ENCODE assay signal across 12 cellular contexts in genomic region chr17:76174072-76174471, GRCh38. TPM values are rescaled to one million over a fixed set of nuclear protein-coding genes. Genes with fewer than 3 reads are reported as not detected.
DNase-seq lines count a peak whose midpoint lies in the region; ATAC-seq lines count a peak whose summit lies in the region.
"Had no signal": no experiment of that assay in that cellular context is flagged by ENCODE, and none has a peak within 500 bp of the region (broad histone marks: within the 10 kb centered on the region; RNA-seq: fewer than 3 reads in every experiment).

No MANE protein-coding gene starts in this region.

- no peak overlapping the region for H2AFZ ChIP-seq in GM23248

- in situ Hi-C loops in GM23248 (cut with MboI): no loop called here

- H3K9me3 ChIP-seq in GM23248 (ENCODE audit: low read depth): no peaks in the 10 kb centered on the region

- H3K27ac ChIP-seq in GM23248: no peak overlapping the region
- H3K27ac ChIP-seq: KMS-11 had no signal

- peak overlapping the region; percentile 24 for H3K27ac Mint-ChIP-seq in activated naive CD4-positive, alpha-beta T cell treated with anti-CD3 and anti-CD28 coated beads, Interleukin-2, amount 50 U/mL, for 24 hours

- WGBS in GM23248 (ENCODE audit: low coverage in 1 of 2, low lambda C conversion rate in 2 of 2, missing lambda C conversion rate in 2 of 2), 2 experiments: 83 to 86% methylated on average over 8 of the region's 8 CpGs

- no peaks in the 10 kb centered on the region for H3K9me2 ChIP-seq in GM23248 (ENCODE audit: insufficient read depth)

- no peak overlapping the region for H3K9ac ChIP-seq in GM23248
- H3K9ac ChIP-seq: KMS-11 had no signal

- no peak for DNase-seq in activated naive CD4-positive, alpha-beta T cell (lab: John Stamatoyannopoulos, UW)
- DNase-seq in HuH-7.5 (ENCODE audit: low spot score): peak; percentile 65
- peak; percentile 30 for DNase-seq in islet precursor cell
- no peak for DNase-seq in NCI-H1417 treated with DMSO at 0.1 percent for 48 hours (lab: John Stamatoyannopoulos, UW)
- no peak for DNase-seq in GM23248
- DNase-seq: ACHN, H7, NCI-H2227 treated with DMSO at 0.1 percent for 48 hours, NCI-H82 had no signal

- no peaks in the 10 kb centered on the region for H3K27me3 ChIP-seq in GM23248 (replicated peaks; ENCODE audit: insufficient read depth)

- H3K36me3 ChIP-seq in GM23248 (ENCODE audit: low read depth): no peaks in the 10 kb centered on the region

- H3K79me2 ChIP-seq in GM23248 (ENCODE audit: insufficient read depth): no peaks in the 10 kb centered on the region

- H3K4me3 Mint-ChIP-seq in activated naive CD4-positive, alpha-beta T cell treated with anti-CD3 and anti-CD28 coated beads, Interleukin-2, amount 50 U/mL, for 24 hours: no peak overlapping the region

- peaks cover 3% of the 10 kb centered on the region for H3K36me3 Mint-ChIP-seq in activated naive CD4-positive, alpha-beta T cell treated with anti-CD3 and anti-CD28 coated beads, Interleukin-2, amount 50 U/mL, for 24 hours

- no peaks in the 10 kb centered on the region for H3K4me1 ChIP-seq in GM23248 (ENCODE audit: insufficient read depth)

- H4K20me1 ChIP-seq in GM23248 (ENCODE audit: insufficient read depth): no peaks in the 10 kb centered on the region

- no peaks in the 10 kb centered on the region for H3K9me3 Mint-ChIP-seq in activated naive CD4-positive, alpha-beta T cell treated with anti-CD3 and anti-CD28 coated beads, Interleukin-2, amount 50 U/mL, for 24 hours

- H3K27me3 Mint-ChIP-seq in activated naive CD4-positive, alpha-beta T cell treated with anti-CD3 and anti-CD28 coated beads, Interleukin-2, amount 50 U/mL, for 24 hours: no peaks in the 10 kb centered on the region

- H3K4me2 ChIP-seq in GM23248 (ENCODE audit: unreplicated experiment): no peak overlapping the region
- H3K4me2 ChIP-seq: KMS-11 had no signal

- ATAC-seq in GM19324 (IDR thresholded peaks at IDR 0.05; ENCODE audit: low FRiP score, unreplicated experiment): no peak

- H3F3A ChIP-seq in GM23248 (ENCODE audit: insufficient read depth): no peaks in the 10 kb centered on the region

- no peak overlapping the region for H3K4me3 ChIP-seq in GM23248

- H3K4me1 Mint-ChIP-seq in activated naive CD4-positive, alpha-beta T cell treated with anti-CD3 and anti-CD28 coated beads, Interleukin-2, amount 50 U/mL, for 24 hours: peaks cover 39% of the 10 kb centered on the region

RNA-seq across cellular contexts. Expression of gene FOXJ1, which starts 33.0 kb away (rescaled TPM):
- not detected in 2 replicates for total RNA-seq in GM23248 (2014; rRNA removed; shearing (Covaris generic))
- polyA plus RNA-seq in GM23248 (2016; fragmentation: Nextera tagmentation; extraction: Ambion mirVana): not detected in 2 replicates

Comparison
In these comparisons a context has a peak if more than half of its experiments do, and no peak if none do; other contexts are left out.
1. DNase-seq: peak in HuH-7.5 (single experiment) and islet precursor cell (single experiment); none in activated naive CD4-positive, alpha-beta T cell (0 of 4), NCI-H1417 treated with DMSO at 0.1 percent for 48 hours (single experiment) and GM23248 (single experiment).